11 cellular contexts compared by ENCODE assay signal in genomic region chr5:148809781-148810524, GRCh38. TPM values are rescaled to one million over a fixed set of nuclear protein-coding genes. Genes with fewer than 3 reads are reported as not detected.
A peak's percentile ranks its signal among the peaks of the same experiment; 100 is the strongest.
DNase-seq lines count a peak whose midpoint lies in the region; ATAC-seq, FAIRE-seq and TF ChIP-seq lines count a peak whose summit lies in the region.
"Had no signal": no experiment of that assay in that cellular context is flagged by ENCODE, and none has a peak within 500 bp of the region (broad histone marks: within the 10 kb centered on the region; RNA-seq: fewer than 3 reads in every experiment).

No MANE protein-coding gene starts in this region.

- H3K4me3 ChIP-seq in BLaER1 (peak overlapping the region; percentile 64), keratinocyte (ENCODE audit: control insufficient read depth in 2 of 3, extremely low read depth in 1 of 3, insufficient read depth in 2 of 3, low read depth in 1 of 3, low read length in 3 of 3) (peak overlapping the region in 2 of 3 experiments; percentile 67 to 70), mesenchymal stem cell (ENCODE audit: insufficient read depth in 1 of 2, low read depth in 1 of 2, low read length in 2 of 2) (no peak overlapping the region), coronary artery (no peak overlapping the region)
- H3K4me3 ChIP-seq: body of pancreas had no signal

- POLR2A ChIA-PET in activated CD8-positive, alpha-beta T cell treated with anti-CD3 and anti-CD28 coated beads for 36 hours (lab: Charles Lee) = interaction anchor here (0.6 kb wide), 1 partner anchor 77 kb away, joined by 3 read pairs; no protein-coding TSS in a partner anchor

- H3K9me3 Mint-ChIP-seq in activated CD8-positive, alpha-beta T cell treated with anti-CD3 and anti-CD28 coated beads for 36 hours = no peaks in the 10 kb centered on the region

- H3K14ac ChIP-seq in mesenchymal stem cell (ENCODE audit: low read length in 2 of 2) = no peak overlapping the region

- H2AK5ac ChIP-seq in mesenchymal stem cell (ENCODE audit: low read length, severe bottlenecking) = no peak overlapping the region

- H3K18ac ChIP-seq in mesenchymal stem cell (ENCODE audit: low read depth in 1 of 2, low read length in 2 of 2) = no peak overlapping the region

- H2AFZ ChIP-seq in keratinocyte (ENCODE audit: control insufficient read depth, low read length) = peak overlapping the region; percentile 69
- no peak overlapping the region for H2AFZ ChIP-seq in mesenchymal stem cell (ENCODE audit: low read depth, low read length)

- H3K4me1 ChIP-seq in BLaER1 (peaks cover 81% of the 10 kb centered on the region), keratinocyte (ENCODE audit: control insufficient read depth, extremely low read depth, insufficient read depth, low read length) (peaks cover 10% of the 10 kb centered on the region), mesenchymal stem cell (ENCODE audit: control insufficient read depth, insufficient read depth, low read depth, low read length) (peaks cover 11% of the 10 kb centered on the region)
- H3K4me1 ChIP-seq: body of pancreas had no signal

- H3K79me2 ChIP-seq in keratinocyte (ENCODE audit: control insufficient read depth, insufficient read depth, low read length) = no peaks in the 10 kb centered on the region

- H3K36me3 Mint-ChIP-seq in activated CD8-positive, alpha-beta T cell treated with anti-CD3 and anti-CD28 coated beads for 36 hours (ENCODE audit: low read depth) = no peaks in the 10 kb centered on the region

- FAIRE-seq in GM12892 (lab: Jason Lieb, UNC) = peak; percentile 42
- no peak for FAIRE-seq in keratinocyte (lab: Jason Lieb, UNC)
- FAIRE-seq: H54 had no signal

- no peak overlapping the region for H3K23ac ChIP-seq in mesenchymal stem cell (ENCODE audit: low read length in 2 of 2)

- H2BK15ac ChIP-seq in mesenchymal stem cell (ENCODE audit: low read depth, poor library complexity, severe bottlenecking) = no peak overlapping the region

- intact Hi-C loops in activated CD8-positive, alpha-beta T cell treated with anti-CD3 and anti-CD28 coated beads for 36 hours (cut with micrococcal nuclease) = no loop called here

- H3K27me3 Mint-ChIP-seq in activated CD8-positive, alpha-beta T cell treated with anti-CD3 and anti-CD28 coated beads for 36 hours = no peaks in the 10 kb centered on the region

- no peak for TF ChIP-seq CTCF in activated CD8-positive, alpha-beta T cell treated with anti-CD3 and anti-CD28 coated beads for 36 hours (IDR thresholded peaks at IDR 0.05)
- no peak for TF ChIP-seq CTCF in keratinocyte (optimal IDR thresholded peaks at IDR 0.05 in 1 of 3, IDR thresholded peaks at IDR 0.05 in 1 of 3, conservative IDR thresholded peaks at IDR 0.05 in 1 of 3; ENCODE audit: extremely low read depth in 1 of 3, insufficient read depth in 2 of 3, low read length in 3 of 3)
- no peak for TF ChIP-seq CTCF in coronary artery (IDR thresholded peaks at IDR 0.05)

- no peak for ATAC-seq in activated CD8-positive, alpha-beta T cell treated with anti-CD3 and anti-CD28 coated beads for 36 hours
- ATAC-seq in GM19455 (IDR thresholded peaks at IDR 0.05; ENCODE audit: unreplicated experiment) = no peak
- ATAC-seq: body of pancreas had no signal

- no peak overlapping the region for H2BK5ac ChIP-seq in mesenchymal stem cell (ENCODE audit: low read depth, low read length, poor library complexity, severe bottlenecking)

- H3K9me1 ChIP-seq in keratinocyte (ENCODE audit: control insufficient read depth, extremely low read depth, insufficient read depth, low read length) = no peaks in the 10 kb centered on the region

- H4K91ac ChIP-seq in mesenchymal stem cell (ENCODE audit: low read length) = no peak overlapping the region

- H3K4me3 Mint-ChIP-seq in activated CD8-positive, alpha-beta T cell treated with anti-CD3 and anti-CD28 coated beads for 36 hours = peak overlapping the region; percentile 64

- H3K4ac ChIP-seq in mesenchymal stem cell (ENCODE audit: low read depth in 1 of 2, low read length in 2 of 2) = no peak overlapping the region

- no peak for TF ChIP-seq POLR2A in GM12892 (IDR thresholded peaks at IDR 0.05; ENCODE audit: low read depth, low read length)

- H3K9ac ChIP-seq in BLaER1 (peak overlapping the region; percentile 27; the same call in 1 of the 2 replicates), keratinocyte (ENCODE audit: control insufficient read depth, extremely low read depth, insufficient read depth, low read length) (peak overlapping the region; percentile 29), mesenchymal stem cell (ENCODE audit: low read length) (no peak overlapping the region)

- H3K4me1 Mint-ChIP-seq in activated CD8-positive, alpha-beta T cell treated with anti-CD3 and anti-CD28 coated beads for 36 hours (ENCODE audit: low read depth) = peaks cover 50% of the 10 kb centered on the region

- CTCF ChIA-PET in activated CD8-positive, alpha-beta T cell treated with anti-CD3 and anti-CD28 coated beads for 36 hours (lab: Charles Lee) = interaction anchor here (3.2 kb wide), 1 partner anchor 11 kb away, joined by 29 read pairs; no protein-coding TSS in a partner anchor

- DNase-seq in GM12892 (ENCODE audit: insufficient read length) (no peak), keratinocyte (ENCODE audit: low read depth, low spot score) (no peak), mesenchymal stem cell (no peak), coronary artery (ENCODE audit: low spot score) (no peak), pons (ENCODE audit: low spot score) (no peak)
- DNase-seq in activated CD8-positive, alpha-beta T cell treated with anti-CD3 and anti-CD28 coated beads for 36 hours = no peak
- DNase-seq: body of pancreas, NCI-H1048 had no signal

- no peak overlapping the region for H4K8ac ChIP-seq in mesenchymal stem cell (ENCODE audit: low read length)

- H3K4me2 ChIP-seq in BLaER1 (peak overlapping the region; percentile 82), keratinocyte (ENCODE audit: control insufficient read depth, extremely low read depth, insufficient read depth, low read depth, low read length) (peak overlapping the region; percentile 88), mesenchymal stem cell (ENCODE audit: low read length, poor library complexity, severe bottlenecking) (no peak overlapping the region)

- peak overlapping the region; percentile 75 for H3K27ac Mint-ChIP-seq in activated CD8-positive, alpha-beta T cell treated with anti-CD3 and anti-CD28 coated beads for 36 hours

- H3K79me1 ChIP-seq in mesenchymal stem cell (replicated peaks; ENCODE audit: low read length, poor library complexity, severe bottlenecking) = no peaks in the 10 kb centered on the region

- WGBS in mesenchymal stem cell = no CpG with 5 or more reads among the region's 3 CpGs

- H2BK12ac ChIP-seq in mesenchymal stem cell (ENCODE audit: low read length in 2 of 2) = no peak overlapping the region

- no peaks in the 10 kb centered on the region for H3K9me3 ChIP-seq in BLaER1
- no peaks in the 10 kb centered on the region for H3K9me3 ChIP-seq in keratinocyte (ENCODE audit: control insufficient read depth, low read depth, low read length)
- H3K9me3 ChIP-seq in mesenchymal stem cell (ENCODE audit: control insufficient read depth, low read length) = no peaks in the 10 kb centered on the region
- H3K9me3 ChIP-seq: body of pancreas had no signal

- no peaks in the 10 kb centered on the region for H4K20me1 ChIP-seq in BLaER1
- no peaks in the 10 kb centered on the region for H4K20me1 ChIP-seq in keratinocyte (ENCODE audit: control insufficient read depth, extremely low read depth, insufficient read depth, low read length)

- no peak overlapping the region for H2BK120ac ChIP-seq in mesenchymal stem cell (ENCODE audit: low read depth, low read length)

- dilution Hi-C loops in keratinocyte (cut with MboI; ENCODE audit: extremely low pct_ligation_motif_present, low sequenced_read_pairs) = no loop called here

- H3K27ac ChIP-seq in BLaER1 (peak overlapping the region; percentile 79), keratinocyte (ENCODE audit: control insufficient read depth, insufficient read depth, low read length) (no peak overlapping the region), mesenchymal stem cell (ENCODE audit: low read length, poor library complexity, severe bottlenecking) (no peak overlapping the region), coronary artery (no peak overlapping the region)

- no peaks in the 10 kb centered on the region for H3K36me3 ChIP-seq in BLaER1
- no peaks in the 10 kb centered on the region for H3K36me3 ChIP-seq in keratinocyte (ENCODE audit: control insufficient read depth in 2 of 2, extremely low read depth in 1 of 2, insufficient read depth in 2 of 2, low read length in 2 of 2)
- no peaks in the 10 kb centered on the region for H3K36me3 ChIP-seq in mesenchymal stem cell (ENCODE audit: control insufficient read depth in 1 of 2, insufficient read depth in 2 of 2, low read depth in 1 of 2, low read length in 2 of 2)

- no peaks in the 10 kb centered on the region for H3K27me3 ChIP-seq in BLaER1
- H3K27me3 ChIP-seq in keratinocyte (ENCODE audit: control insufficient read depth, extremely low read depth, insufficient read depth, low read length) = no peaks in the 10 kb centered on the region
- H3K27me3 ChIP-seq in mesenchymal stem cell (ENCODE audit: control insufficient read depth in 1 of 2, insufficient read depth in 1 of 2, low read length in 2 of 2) = peaks cover 0 to 1% of the 10 kb centered on the region in 2 experiments
- H3K27me3 ChIP-seq: body of pancreas had no signal

RNA-seq across cellular contexts. Expression of gene ADRB2, which starts 16.5 kb away (rescaled TPM):
- polyA plus RNA-seq in GM12892 (2012; ENCODE audit: missing spikeins) = not detected
- total RNA-seq in activated CD8-positive, alpha-beta T cell treated with anti-CD3 and anti-CD28 coated beads for 36 hours = under 1 TPM; 0.81 to 0.98 TPM
- polyA plus RNA-seq in keratinocyte = 29.4 to 39.7 TPM (median 36.3 TPM) in 3 replicates
- polyA plus RNA-seq in keratinocyte (2011; ENCODE audit: low read depth) = 5.7 TPM
- 10.7 and 14.0 TPM in 2 replicates for polyA plus RNA-seq in keratinocyte (2011; cell fraction: cytosol; rRNA removed)
- 57.7 and 60.8 TPM in 2 replicates for polyA plus RNA-seq in keratinocyte (2011; cell fraction: nucleus; rRNA removed)
- polyA plus RNA-seq in keratinocyte (2012; ENCODE audit: low replicate concordance) = 15.9 and 24.5 TPM in 2 replicates
- polyA minus RNA-seq in keratinocyte = 31.1 to 81.8 TPM (median 79.6 TPM) in 3 replicates
- 30.5 TPM for polyA minus RNA-seq in keratinocyte (2011; cell fraction: cytosol; rRNA and poly(A)+ RNA removed)
- 65.9 and 82.1 TPM in 2 replicates for polyA minus RNA-seq in keratinocyte (2011; cell fraction: nucleus; rRNA and poly(A)+ RNA removed)
- 0.87 TPM for polyA plus RNA-seq in mesenchymal stem cell (2013, experiment 1 of 2)
- 0.89 TPM for polyA plus RNA-seq in mesenchymal stem cell (2013, experiment 2 of 2)

Comparison
In these comparisons a context has a peak if more than half of its experiments do, and no peak if none do; other contexts are left out.
1. H3K4me3 ChIP-seq: peak in BLaER1 (single experiment) and keratinocyte (2 of 3); none in mesenchymal stem cell (0 of 2) and coronary artery (single experiment).